Comparison of ENCODE assay signal across 9 cellular contexts in the genomic region with DNA sequence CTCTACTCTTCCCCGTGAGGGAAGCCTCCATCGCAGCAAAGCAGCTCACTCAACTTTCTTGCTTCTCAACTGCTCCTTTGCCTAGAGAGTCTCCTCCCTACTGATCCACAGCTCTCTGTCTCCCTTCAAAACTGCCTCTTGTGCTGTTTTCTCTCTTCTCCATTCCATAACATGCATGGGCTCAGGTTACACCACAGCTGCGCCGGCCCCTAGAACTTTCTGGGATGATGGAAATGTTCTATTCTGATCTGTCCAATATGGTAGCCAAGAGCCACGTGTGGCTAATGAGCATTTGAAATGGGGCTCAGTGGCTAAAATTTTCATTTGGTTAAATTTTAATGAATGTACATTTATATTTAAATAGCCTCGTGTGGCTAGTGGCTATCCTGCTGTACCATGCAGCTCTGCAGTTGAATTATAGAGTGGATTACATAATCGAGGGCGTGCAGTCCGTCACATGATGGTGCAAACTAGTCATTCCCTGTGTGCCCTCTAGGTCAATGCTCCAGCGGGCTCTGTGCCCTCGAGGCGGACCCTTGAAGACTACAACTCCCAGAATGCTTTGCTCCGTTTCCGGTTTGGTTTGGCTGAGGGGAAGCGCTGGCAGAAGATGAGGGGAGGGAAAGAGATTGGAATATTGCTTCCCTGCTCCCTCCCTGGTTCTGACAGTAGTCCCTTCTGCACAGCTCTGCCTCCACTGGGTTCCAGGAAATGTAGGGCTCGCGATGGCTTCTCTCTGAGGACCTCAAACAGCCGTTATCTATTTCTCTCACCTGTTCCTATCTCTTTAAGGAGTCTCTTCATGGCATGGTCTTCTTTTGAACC.
DNase-seq lines count a peak whose midpoint lies in the region; ATAC-seq lines count a peak whose summit lies in the region.
"Had no signal": no experiment of that assay in that cellular context is flagged by ENCODE, and none has a peak within 500 bp of the region (broad histone marks: within the 10 kb centered on the region; RNA-seq: fewer than 3 reads in every experiment).

No MANE protein-coding gene starts in this region.

- no peaks in the 10 kb centered on the region for H3K4me1 Mint-ChIP-seq in activated CD4-positive, alpha-beta T cell treated with anti-CD3 and anti-CD28 coated beads for 36 hours

- no peaks in the 10 kb centered on the region for H3K36me3 Mint-ChIP-seq in activated CD4-positive, alpha-beta T cell treated with anti-CD3 and anti-CD28 coated beads for 36 hours (ENCODE audit: low read depth)
- H3K36me3 Mint-ChIP-seq: CD4-positive, CD25-positive, alpha-beta regulatory T cell had no signal

- no peaks in the 10 kb centered on the region for H3K36me3 ChIP-seq in SJCRH30

- peaks cover 2% of the 10 kb centered on the region for H3K9me3 Mint-ChIP-seq in activated CD4-positive, alpha-beta T cell treated with anti-CD3 and anti-CD28 coated beads for 36 hours (ENCODE audit: low read depth)

- H3K27ac Mint-ChIP-seq in activated CD4-positive, alpha-beta T cell treated with anti-CD3 and anti-CD28 coated beads for 36 hours, result no peak overlapping the region

- no peak for ATAC-seq in activated CD4-positive, alpha-beta T cell treated with anti-CD3 and anti-CD28 coated beads for 36 hours
- ATAC-seq in HG03139 (IDR thresholded peaks at IDR 0.05; ENCODE audit: unreplicated experiment), result no peak

- H3K4me3 ChIP-seq in SJCRH30, result no peak overlapping the region
- H3K4me3 ChIP-seq in skeletal muscle cell (ENCODE audit: low read depth, low read length), result peak overlapping the region; percentile 10

- no peak overlapping the region for H3K4me3 Mint-ChIP-seq in activated CD4-positive, alpha-beta T cell treated with anti-CD3 and anti-CD28 coated beads for 36 hours
- H3K4me3 Mint-ChIP-seq: CD4-positive, CD25-positive, alpha-beta regulatory T cell had no signal

- H3K4me1 ChIP-seq in SJCRH30, result no peaks in the 10 kb centered on the region

- H3K27me3 ChIP-seq in SJCRH30, result peaks cover 12% of the 10 kb centered on the region; the same call in 1 of the 2 replicates

- intact Hi-C loops in activated CD4-positive, alpha-beta T cell treated with anti-CD3 and anti-CD28 coated beads for 36 hours (cut with DNase I, micrococcal nuclease), result no loop called here
- intact Hi-C loops in head of caudate nucleus (cut with DNase I), result no loop called here

- H3K27me3 Mint-ChIP-seq in activated CD4-positive, alpha-beta T cell treated with anti-CD3 and anti-CD28 coated beads for 36 hours, result peaks cover 35% of the 10 kb centered on the region

- POLR2A ChIA-PET in activated CD4-positive, alpha-beta T cell treated with anti-CD3 and anti-CD28 coated beads for 36 hours (lab: Charles Lee), result no interaction called here

- no peaks in the 10 kb centered on the region for H3K9me3 ChIP-seq in SJCRH30 (replicated peaks)

- CTCF ChIA-PET in activated CD4-positive, alpha-beta T cell treated with anti-CD3 and anti-CD28 coated beads for 36 hours (lab: Charles Lee), result interaction anchor here (0.6 kb wide), 1 partner anchor 131 kb away, joined by 4 read pairs; no protein-coding TSS in a partner anchor

- peak; percentile 10 for DNase-seq in activated CD4-positive, alpha-beta T cell treated with anti-CD3 and anti-CD28 coated beads for 36 hours
- no peak for DNase-seq in activated CD4-positive, alpha-beta T cell treated with anti-CD3 and anti-CD28 coated beads, Interleukin-2, amount 50 U/mL, for 1 hour
- DNase-seq in SJCRH30 (peak; percentile 9 to 34), head of caudate nucleus (peak in 41 of 42 donors; percentile 10 to 82 (median 48)), skeletal muscle cell (ENCODE audit: low read depth) (peak; percentile 64), NCI-H748 (lab: John Stamatoyannopoulos, UW; ENCODE audit: unreplicated experiment) (no peak), amniotic stem cell (lab: John Stamatoyannopoulos, UW) (no peak)

- H3K27ac ChIP-seq in SJCRH30, result no peak overlapping the region

Comparison
In these comparisons a context has a peak if more than half of its experiments do, and no peak if none do; other contexts are left out.
1. DNase-seq: peak in activated CD4-positive, alpha-beta T cell treated with anti-CD3 and anti-CD28 coated beads for 36 hours (single experiment), SJCRH30 (2 of 2), head of caudate nucleus (41 of 42) and skeletal muscle cell (single experiment); none in activated CD4-positive, alpha-beta T cell treated with anti-CD3 and anti-CD28 coated beads, Interleukin-2, amount 50 U/mL, for 1 hour (single experiment), NCI-H748 (single experiment) and amniotic stem cell (single experiment).